Comparison of ENCODE assay signal across 2 cellular contexts in genomic region chr19:48413879-48414623, GRCh38.
TF ChIP-seq lines count a peak whose summit lies in the region.

No MANE protein-coding gene starts in this region.

TF ChIP-seq in SK-N-SH treated with all-trans-retinoic acid at 6 μM for 48 hours, 23 proteins besides CTCF, POLR2A, EP300 and RAD21 (continued from another document):
- TF ChIP-seq ZFP3 (CRISPR knock-in tag; IDR thresholded peaks at IDR 0.05) (no peak), ZNF70 (CRISPR knock-in tag; IDR thresholded peaks at IDR 0.05) (no peak), TOX (CRISPR knock-in tag; IDR thresholded peaks at IDR 0.05; ENCODE audit: borderline replicate concordance) (no peak), TSHZ2 (CRISPR knock-in tag; IDR thresholded peaks at IDR 0.05) (no peak), CSRNP3 (CRISPR knock-in tag; IDR thresholded peaks at IDR 0.05) (no peak), ISL1 (CRISPR knock-in tag; IDR thresholded peaks at IDR 0.05) (no peak), GLIS3 (CRISPR knock-in tag; IDR thresholded peaks at IDR 0.05) (no peak), OSR1 (CRISPR knock-in tag; IDR thresholded peaks at IDR 0.05) (no peak)

TF ChIP-seq in SK-N-SH, 30 proteins besides CTCF, POLR2A, EP300 and RAD21 (continued from another document):
- TF ChIP-seq USF2 (IDR thresholded peaks at IDR 0.05; ENCODE audit: borderline replicate concordance, low read depth, low read length) (no peak), TAF1 (IDR thresholded peaks at IDR 0.05; ENCODE audit: borderline replicate concordance, low read depth, low read length) (no peak), YY1 (IDR thresholded peaks at IDR 0.05; ENCODE audit: low read depth) (no peak)
